ENCODE assay signal across 25 cellular contexts in genomic region chr10:133200621-133201031, GRCh38. TPM values are rescaled to one million over a fixed set of nuclear protein-coding genes. Genes with fewer than 3 reads are reported as not detected.
"Had no signal": no experiment of that assay in that cellular context is flagged by ENCODE, and none has a peak within 500 bp of the region (broad histone marks: within the 10 kb centered on the region; RNA-seq: fewer than 3 reads in every experiment).

No MANE protein-coding gene starts in this region.

- H3K36me3 ChIP-seq: SJSA1 had no signal

- H3K4me1 ChIP-seq: SJSA1 had no signal

- H3K36me3 Mint-ChIP-seq: IgD-negative memory B cell had no signal

- H3K4me3 ChIP-seq: SJSA1, SK-N-MC had no signal

- H3K27ac ChIP-seq: HL-60, SJSA1, SK-N-MC had no signal

- H3K27ac Mint-ChIP-seq: IgD-negative memory B cell had no signal

- FAIRE-seq: HTR-8/SVneo, RCC 7860 had no signal

- DNase-seq: KBM-7, MV-4-11, NCI-H1048, NCI-H1105, NCI-H1417, NCI-H1436 treated with DMSO at 0.1 percent for 48 hours, NCI-H1694, NCI-H187 treated with DMSO at 0.1 percent for 48 hours, NCI-H2029 treated with DMSO at 0.1 percent for 48 hours, NCI-H2227 treated with DMSO at 0.1 percent for 48 hours, NCI-H510A, NCI-H524 treated with DMSO at 0.1 percent for 48 hours, NCI-H69, NCI-H774, Right ventricle myocardium superior, RPMI8226, SIG-M5 had no signal

- H3K4me1 Mint-ChIP-seq: IgD-negative memory B cell had no signal

- H3K9me3 Mint-ChIP-seq: IgD-negative memory B cell had no signal

- H3K9me3 ChIP-seq: SJSA1 had no signal

RNA-seq across cellular contexts. Expression of gene UTF1, which starts 29.4 kb away (rescaled TPM):
- total RNA-seq: LHCN-M2, MCF 10A, Right ventricle myocardium superior, SJSA1 had no signal
- polyA plus RNA-seq: IgD-negative memory B cell had no signal

RNA-seq across cellular contexts. Expression of gene VENTX, which starts 37.0 kb away (rescaled TPM):
- total RNA-seq: LHCN-M2, MCF 10A, SJSA1 had no signal
- polyA plus RNA-seq: IgD-negative memory B cell had no signal

RNA-seq across cellular contexts. Expression of gene KNDC1, which starts 40.6 kb away (rescaled TPM):
- total RNA-seq: Right ventricle myocardium superior had no signal
